In genomic region chr20:44521484-44522481, GRCh38 we compare ENCODE assay signal across 8 cellular contexts. TPM values are rescaled to one million over a fixed set of nuclear protein-coding genes. Genes with fewer than 3 reads are reported as not detected.
DNase-seq lines count a peak whose midpoint lies in the region; ATAC-seq and TF ChIP-seq lines count a peak whose summit lies in the region.

Gene SERINC3 (minus strand): TSS chr20:44522070. CDS start chr20:44521951, 119 bp downstream.

- H4K20me1 ChIP-seq in mammary epithelial cell (ENCODE audit: insufficient read depth, low read length) = no peaks in the 10 kb centered on the region

- H3K27ac ChIP-seq in WERI-Rb-1 (peak within 1 kb of the TSS; percentile 86), mammary epithelial cell (ENCODE audit: insufficient read depth, low read depth, low read length) (peak within 1 kb of the TSS; percentile 99), skin epidermis (peak within 1 kb of the TSS; percentile 77 to 100 (median 97))

- POLR2A ChIA-PET in AG04449 (lab: Yijun Ruan, JAX) = interaction anchor here (0.7 to 1.2 kb wide), 3 partner anchors 10 to 80 kb away, joined by 3 to 4 read pairs (median 3); no protein-coding TSS in a partner anchor

- intact Hi-C loops in mammary epithelial cell (cut with micrococcal nuclease) = loop anchor here (1.0 to 5.0 kb wide), 5 partner anchors 25 to 134 kb away; no protein-coding TSS in a partner anchor

- H3K27me3 ChIP-seq in WERI-Rb-1 (ENCODE audit: insufficient read depth, low read depth, severe bottlenecking) (no peaks in the 10 kb centered on the region), mammary epithelial cell (ENCODE audit: insufficient read depth, low read length) (no peaks in the 10 kb centered on the region)

- 1% methylated on average over 38 of the region's 49 CpGs for WGBS in mammary epithelial cell (ENCODE audit: low coverage, missing lambda C conversion rate)

- H3K36me3 ChIP-seq in WERI-Rb-1 (peaks cover 4% of the 10 kb centered on the region), mammary epithelial cell (ENCODE audit: insufficient read depth, low read length) (no peaks in the 10 kb centered on the region)

- BruUV-seq in mammary epithelial cell (replicated peaks; lab: Mats Ljungman, UMichigan) = TSS peak; percentile 64

- H3K4me1 ChIP-seq in mammary epithelial cell (ENCODE audit: insufficient read depth, low read length) = peaks cover 32% of the 10 kb centered on the region

- CTCF ChIA-PET in AG04449 (lab: Yijun Ruan, JAX) (interaction anchor here (0.7 to 2.5 kb wide), 4 partner anchors 10 to 93 kb away, joined by 3 to 21 read pairs (median 3); no protein-coding TSS in a partner anchor), mammary epithelial cell (lab: Charles Lee; ENCODE audit: low non-redundant PET) (interaction anchor here (0.6 kb wide), 2 partner anchors 51 to 126 kb away, joined by 3 read pairs; no protein-coding TSS in a partner anchor)

- H3K4me3 ChIP-seq in AG04449 (ENCODE audit: low read depth, low read length) = peak within 1 kb of the TSS; percentile 100
- peak within 1 kb of the TSS; percentile 99 for H3K4me3 ChIP-seq in WERI-Rb-1 (ENCODE audit: low read depth, low read length)
- peak within 1 kb of the TSS; percentile 95 to 99 (median 99) for H3K4me3 ChIP-seq in mammary epithelial cell (replicated peaks in 1 of 3; ENCODE audit: insufficient read depth in 1 of 3, low read depth in 2 of 3, low read length in 3 of 3)
- H3K4me3 ChIP-seq in iPS-18c (ENCODE audit: insufficient read depth, low read depth, low read length) = peak within 1 kb of the TSS; percentile 89
- peak within 1 kb of the TSS; percentile 77 to 100 (median 94) for H3K4me3 ChIP-seq in skin epidermis

- DNase-seq in AG04449 (ENCODE audit: low read depth, low spot score) (peak; percentile 60), NCI-H2227 (lab: John Stamatoyannopoulos, UW; ENCODE audit: unreplicated experiment) (peak; percentile 96), WERI-Rb-1 (peak; percentile 93), mammary epithelial cell (peak; percentile 96)

- peak; percentile 80 for ATAC-seq in GM18873 (IDR thresholded peaks at IDR 0.05; ENCODE audit: low FRiP score, unreplicated experiment)
- ATAC-seq in HG03139 (IDR thresholded peaks at IDR 0.05; ENCODE audit: unreplicated experiment) = peak; percentile 98

- H3K9me3 ChIP-seq in WERI-Rb-1 (ENCODE audit: severe bottlenecking) (no peaks in the 10 kb centered on the region), mammary epithelial cell (replicated peaks; ENCODE audit: insufficient read depth, low read length) (no peaks in the 10 kb centered on the region), iPS-18c (ENCODE audit: control insufficient read depth, insufficient read depth, low read length) (no peaks in the 10 kb centered on the region)

- H3K4me2 ChIP-seq in mammary epithelial cell (ENCODE audit: insufficient read depth, low read depth, low read length) = peak within 1 kb of the TSS; percentile 96

- dilution Hi-C loops in mammary epithelial cell (cut with HindIII; ENCODE audit: low sequenced_read_pairs) = no loop called here

- peaks cover 51% of the 10 kb centered on the region for H3K79me2 ChIP-seq in mammary epithelial cell (ENCODE audit: insufficient read depth, low read length)

- peak within 1 kb of the TSS; percentile 100 for H3K9ac ChIP-seq in mammary epithelial cell (ENCODE audit: insufficient read depth, low read length)

- TF ChIP-seq CTCF in AG04449 (IDR thresholded peaks at IDR 0.05; ENCODE audit: insufficient read depth, low read length, missing control alignments) = no peak
- TF ChIP-seq CTCF in WERI-Rb-1 (IDR thresholded peaks at IDR 0.05; ENCODE audit: low read depth, low read length) = no peak
- peak in 1 of 2 donors; percentile 33 for TF ChIP-seq CTCF in mammary epithelial cell (conservative IDR thresholded peaks at IDR 0.05 in 1 of 2, IDR thresholded peaks at IDR 0.05 in 1 of 2; ENCODE audit: extremely low read depth in 1 of 2, insufficient read depth in 1 of 2, low read depth in 1 of 2, low read length in 2 of 2)

- in situ Hi-C loops in mammary epithelial cell (cut with MboI; ENCODE audit: low sequenced_read_pairs in 2 of 2) = no loop called here

- H2AFZ ChIP-seq in mammary epithelial cell (ENCODE audit: low read depth, low read length) = peak within 1 kb of the TSS; percentile 92

RNA-seq across cellular contexts. Expression of gene SERINC3, which starts in this region (rescaled TPM):
- total RNA-seq in mammary epithelial cell = 100 to 1,000 TPM; 101 to 153 TPM
- polyA plus RNA-seq in mammary epithelial cell = 169 TPM
- 194 TPM for polyA minus RNA-seq in mammary epithelial cell

Comparison
In these comparisons a context has a peak if more than half of its experiments do, and no peak if none do; other contexts are left out.
1. Peak in every context shown above with its lines: DNase-seq, ATAC-seq, H3K4me3 ChIP-seq and H3K27ac ChIP-seq.